ENCODE assay signal across 1 cellular context in the genomic region with DNA sequence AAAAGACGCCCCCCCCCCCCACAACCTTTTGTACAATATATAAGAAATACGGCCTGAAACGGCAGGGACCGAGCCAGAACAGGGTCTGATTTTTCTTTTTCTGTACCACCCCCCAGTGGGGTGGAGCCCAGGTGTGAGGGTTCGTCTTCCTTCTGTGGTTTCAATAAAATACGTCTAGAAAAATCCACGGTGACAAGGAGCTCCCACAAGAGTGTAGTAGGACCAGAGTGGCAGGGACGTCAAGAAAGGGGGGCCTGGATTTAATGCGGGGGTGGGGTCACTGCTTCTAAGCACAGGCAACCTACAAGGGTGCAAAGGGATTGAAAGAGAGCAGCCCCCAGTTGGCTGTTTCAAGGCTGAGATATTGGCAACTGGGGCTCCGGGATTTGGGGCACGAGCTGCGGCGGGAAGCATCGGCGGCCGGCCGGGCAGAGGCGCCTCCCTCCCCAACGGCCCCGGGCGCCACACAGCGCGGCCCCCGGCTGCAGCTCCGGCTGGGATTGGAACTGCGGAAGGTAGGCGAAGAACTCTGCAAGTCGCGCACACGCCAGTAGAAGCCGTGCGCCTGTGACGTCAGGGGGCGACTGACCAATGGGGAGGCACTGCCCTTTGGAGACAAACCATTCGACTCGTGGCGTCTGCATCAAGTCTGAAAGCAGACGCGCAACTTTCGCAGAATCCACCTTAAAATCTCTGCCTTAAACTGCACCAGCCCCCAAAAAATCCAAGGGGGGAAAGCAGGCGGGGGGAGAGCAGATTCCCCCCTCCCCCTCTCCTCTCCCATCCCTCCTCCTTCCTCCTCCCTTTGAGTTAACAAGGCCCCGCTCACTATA.
TF ChIP-seq lines count a peak whose summit lies in the region.

A gene (plus strand): TSS at position 623 of the 833 bp plus-strand sequence. CDS start 425 bp downstream, outside the sequence.

TF ChIP-seq in HepG2, 621 proteins besides CTCF, POLR2A, EP300 and RAD21 (continued from another document and continues in another):
- TF ChIP-seq, protein P1, sequence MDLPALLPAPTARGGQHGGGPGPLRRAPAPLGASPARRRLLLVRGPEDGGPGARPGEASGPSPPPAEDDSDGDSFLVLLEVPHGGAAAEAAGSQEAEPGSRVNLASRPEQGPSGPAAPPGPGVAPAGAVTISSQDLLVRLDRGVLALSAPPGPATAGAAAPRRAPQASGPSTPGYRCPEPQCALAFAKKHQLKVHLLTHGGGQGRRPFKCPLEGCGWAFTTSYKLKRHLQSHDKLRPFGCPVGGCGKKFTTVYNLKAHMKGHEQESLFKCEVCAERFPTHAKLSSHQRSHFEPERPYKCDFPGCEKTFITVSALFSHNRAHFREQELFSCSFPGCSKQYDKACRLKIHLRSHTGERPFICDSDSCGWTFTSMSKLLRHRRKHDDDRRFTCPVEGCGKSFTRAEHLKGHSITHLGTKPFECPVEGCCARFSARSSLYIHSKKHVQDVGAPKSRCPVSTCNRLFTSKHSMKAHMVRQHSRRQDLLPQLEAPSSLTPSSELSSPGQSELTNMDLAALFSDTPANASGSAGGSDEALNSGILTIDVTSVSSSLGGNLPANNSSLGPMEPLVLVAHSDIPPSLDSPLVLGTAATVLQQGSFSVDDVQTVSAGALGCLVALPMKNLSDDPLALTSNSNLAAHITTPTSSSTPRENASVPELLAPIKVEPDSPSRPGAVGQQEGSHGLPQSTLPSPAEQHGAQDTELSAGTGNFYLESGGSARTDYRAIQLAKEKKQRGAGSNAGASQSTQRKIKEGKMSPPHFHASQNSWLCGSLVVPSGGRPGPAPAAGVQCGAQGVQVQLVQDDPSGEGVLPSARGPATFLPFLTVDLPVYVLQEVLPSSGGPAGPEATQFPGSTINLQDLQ (CRISPR knock-in tag; IDR thresholded peaks at IDR 0.05): no peak
- TF ChIP-seq, protein P2, sequence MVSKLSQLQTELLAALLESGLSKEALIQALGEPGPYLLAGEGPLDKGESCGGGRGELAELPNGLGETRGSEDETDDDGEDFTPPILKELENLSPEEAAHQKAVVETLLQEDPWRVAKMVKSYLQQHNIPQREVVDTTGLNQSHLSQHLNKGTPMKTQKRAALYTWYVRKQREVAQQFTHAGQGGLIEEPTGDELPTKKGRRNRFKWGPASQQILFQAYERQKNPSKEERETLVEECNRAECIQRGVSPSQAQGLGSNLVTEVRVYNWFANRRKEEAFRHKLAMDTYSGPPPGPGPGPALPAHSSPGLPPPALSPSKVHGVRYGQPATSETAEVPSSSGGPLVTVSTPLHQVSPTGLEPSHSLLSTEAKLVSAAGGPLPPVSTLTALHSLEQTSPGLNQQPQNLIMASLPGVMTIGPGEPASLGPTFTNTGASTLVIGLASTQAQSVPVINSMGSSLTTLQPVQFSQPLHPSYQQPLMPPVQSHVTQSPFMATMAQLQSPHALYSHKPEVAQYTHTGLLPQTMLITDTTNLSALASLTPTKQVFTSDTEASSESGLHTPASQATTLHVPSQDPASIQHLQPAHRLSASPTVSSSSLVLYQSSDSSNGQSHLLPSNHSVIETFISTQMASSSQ (IDR thresholded peaks at IDR 0.05; ENCODE audit: low read depth): no peak
- TF ChIP-seq, protein P2 (CRISPR knock-in tag; IDR thresholded peaks at IDR 0.05; ENCODE audit: borderline replicate concordance): no peak; the same call in 1 of the 2 replicates
- TF ChIP-seq TBX3 (IDR thresholded peaks at IDR 0.05; ENCODE audit: borderline replicate concordance) (no peak), ZNF501 (CRISPR knock-in tag; IDR thresholded peaks at IDR 0.05) (peak; percentile 74), CHD4 (IDR thresholded peaks at IDR 0.05; ENCODE audit: borderline replicate concordance, low read length) (no peak), SP2 (CRISPR knock-in tag; IDR thresholded peaks at IDR 0.05) (no peak), THYN1 (CRISPR knock-in tag; IDR thresholded peaks at IDR 0.05; ENCODE audit: borderline replicate concordance, low read depth) (no peak), ZNF768 (CRISPR knock-in tag; IDR thresholded peaks at IDR 0.05) (peak; percentile 75; the same call in 1 of the 2 replicates), ZNF337 (CRISPR knock-in tag; IDR thresholded peaks at IDR 0.05; ENCODE audit: borderline replicate concordance, low read depth) (no peak), ZNF333 (CRISPR knock-in tag; IDR thresholded peaks at IDR 0.05; ENCODE audit: borderline replicate concordance) (no peak), ZFP37 (CRISPR knock-in tag; IDR thresholded peaks at IDR 0.05; ENCODE audit: borderline replicate concordance) (no peak), RARA (CRISPR knock-in tag; IDR thresholded peaks at IDR 0.05) (peak; percentile 42; the same call in 1 of the 2 replicates), MED1 (CRISPR knock-in tag; IDR thresholded peaks at IDR 0.05) (peak; percentile 58), ZKSCAN1 (IDR thresholded peaks at IDR 0.05; ENCODE audit: low read length) (no peak), SYNCRIP (IDR thresholded peaks at IDR 0.05; ENCODE audit: insufficient read depth, low read depth, low read length) (no peak), MLLT10 (CRISPR knock-in tag; IDR thresholded peaks at IDR 0.05) (no peak), CHD2 (IDR thresholded peaks at IDR 0.05; ENCODE audit: low read depth, low read length) (peak; percentile 35; the same call in 1 of the 2 replicates), ZNF33B (CRISPR knock-in tag; IDR thresholded peaks at IDR 0.05) (0 out of 2 replicates have a peak, but pooled peaks have one; percentile 57), KAT8 (CRISPR knock-in tag; IDR thresholded peaks at IDR 0.05) (0 out of 2 replicates have a peak, but pooled peaks have one; percentile 49), TAF15 (IDR thresholded peaks at IDR 0.05; ENCODE audit: low read depth, low read length, poor library complexity, severe bottlenecking) (no peak), MIXL1 (CRISPR knock-in tag; IDR thresholded peaks at IDR 0.05) (0 out of 2 replicates have a peak, but pooled peaks have one; percentile 22), ZNF878 (CRISPR knock-in tag; IDR thresholded peaks at IDR 0.05) (no peak), ZNF24 (IDR thresholded peaks at IDR 0.05) (no peak), ZNF670 (CRISPR knock-in tag; IDR thresholded peaks at IDR 0.05; ENCODE audit: borderline replicate concordance) (no peak), JARID2 (CRISPR knock-in tag; IDR thresholded peaks at IDR 0.05; ENCODE audit: insufficient replicate concordance) (no peak), MXI1 (IDR thresholded peaks at IDR 0.05; ENCODE audit: borderline replicate concordance, low read depth, low read length) (no peak; the same call in 2 of the 3 replicates), ZNF660 (CRISPR knock-in tag; IDR thresholded peaks at IDR 0.05; ENCODE audit: borderline replicate concordance, low read depth) (no peak), JUNB (CRISPR knock-in tag; IDR thresholded peaks at IDR 0.05; ENCODE audit: borderline replicate concordance) (no peak), ZNF790 (CRISPR knock-in tag; IDR thresholded peaks at IDR 0.05; ENCODE audit: borderline replicate concordance) (no peak), ZZZ3 (CRISPR knock-in tag; IDR thresholded peaks at IDR 0.05; ENCODE audit: borderline replicate concordance) (no peak), NONO (IDR thresholded peaks at IDR 0.05) (no peak), NONO (CRISPR knock-in tag; conservative IDR thresholded peaks at IDR 0.05) (peak; percentile 40)
- TF ChIP-seq, protein P3, sequence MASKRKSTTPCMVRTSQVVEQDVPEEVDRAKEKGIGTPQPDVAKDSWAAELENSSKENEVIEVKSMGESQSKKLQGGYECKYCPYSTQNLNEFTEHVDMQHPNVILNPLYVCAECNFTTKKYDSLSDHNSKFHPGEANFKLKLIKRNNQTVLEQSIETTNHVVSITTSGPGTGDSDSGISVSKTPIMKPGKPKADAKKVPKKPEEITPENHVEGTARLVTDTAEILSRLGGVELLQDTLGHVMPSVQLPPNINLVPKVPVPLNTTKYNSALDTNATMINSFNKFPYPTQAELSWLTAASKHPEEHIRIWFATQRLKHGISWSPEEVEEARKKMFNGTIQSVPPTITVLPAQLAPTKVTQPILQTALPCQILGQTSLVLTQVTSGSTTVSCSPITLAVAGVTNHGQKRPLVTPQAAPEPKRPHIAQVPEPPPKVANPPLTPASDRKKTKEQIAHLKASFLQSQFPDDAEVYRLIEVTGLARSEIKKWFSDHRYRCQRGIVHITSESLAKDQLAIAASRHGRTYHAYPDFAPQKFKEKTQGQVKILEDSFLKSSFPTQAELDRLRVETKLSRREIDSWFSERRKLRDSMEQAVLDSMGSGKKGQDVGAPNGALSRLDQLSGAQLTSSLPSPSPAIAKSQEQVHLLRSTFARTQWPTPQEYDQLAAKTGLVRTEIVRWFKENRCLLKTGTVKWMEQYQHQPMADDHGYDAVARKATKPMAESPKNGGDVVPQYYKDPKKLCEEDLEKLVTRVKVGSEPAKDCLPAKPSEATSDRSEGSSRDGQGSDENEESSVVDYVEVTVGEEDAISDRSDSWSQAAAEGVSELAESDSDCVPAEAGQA (IDR thresholded peaks at IDR 0.05; ENCODE audit: low read depth): peak; percentile 82; the same call in 1 of the 2 replicates
- TF ChIP-seq, protein P3 (CRISPR knock-in tag; IDR thresholded peaks at IDR 0.05; ENCODE audit: borderline replicate concordance): no peak
- TF ChIP-seq, protein P4, sequence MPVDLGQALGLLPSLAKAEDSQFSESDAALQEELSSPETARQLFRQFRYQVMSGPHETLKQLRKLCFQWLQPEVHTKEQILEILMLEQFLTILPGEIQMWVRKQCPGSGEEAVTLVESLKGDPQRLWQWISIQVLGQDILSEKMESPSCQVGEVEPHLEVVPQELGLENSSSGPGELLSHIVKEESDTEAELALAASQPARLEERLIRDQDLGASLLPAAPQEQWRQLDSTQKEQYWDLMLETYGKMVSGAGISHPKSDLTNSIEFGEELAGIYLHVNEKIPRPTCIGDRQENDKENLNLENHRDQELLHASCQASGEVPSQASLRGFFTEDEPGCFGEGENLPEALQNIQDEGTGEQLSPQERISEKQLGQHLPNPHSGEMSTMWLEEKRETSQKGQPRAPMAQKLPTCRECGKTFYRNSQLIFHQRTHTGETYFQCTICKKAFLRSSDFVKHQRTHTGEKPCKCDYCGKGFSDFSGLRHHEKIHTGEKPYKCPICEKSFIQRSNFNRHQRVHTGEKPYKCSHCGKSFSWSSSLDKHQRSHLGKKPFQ (CRISPR knock-in tag; IDR thresholded peaks at IDR 0.05; ENCODE audit: insufficient replicate concordance): no peak
- TF ChIP-seq, protein P5, sequence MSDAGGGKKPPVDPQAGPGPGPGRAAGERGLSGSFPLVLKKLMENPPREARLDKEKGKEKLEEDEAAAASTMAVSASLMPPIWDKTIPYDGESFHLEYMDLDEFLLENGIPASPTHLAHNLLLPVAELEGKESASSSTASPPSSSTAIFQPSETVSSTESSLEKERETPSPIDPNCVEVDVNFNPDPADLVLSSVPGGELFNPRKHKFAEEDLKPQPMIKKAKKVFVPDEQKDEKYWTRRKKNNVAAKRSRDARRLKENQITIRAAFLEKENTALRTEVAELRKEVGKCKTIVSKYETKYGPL (CRISPR knock-in tag; IDR thresholded peaks at IDR 0.05): no peak
- TF ChIP-seq, protein P6, sequence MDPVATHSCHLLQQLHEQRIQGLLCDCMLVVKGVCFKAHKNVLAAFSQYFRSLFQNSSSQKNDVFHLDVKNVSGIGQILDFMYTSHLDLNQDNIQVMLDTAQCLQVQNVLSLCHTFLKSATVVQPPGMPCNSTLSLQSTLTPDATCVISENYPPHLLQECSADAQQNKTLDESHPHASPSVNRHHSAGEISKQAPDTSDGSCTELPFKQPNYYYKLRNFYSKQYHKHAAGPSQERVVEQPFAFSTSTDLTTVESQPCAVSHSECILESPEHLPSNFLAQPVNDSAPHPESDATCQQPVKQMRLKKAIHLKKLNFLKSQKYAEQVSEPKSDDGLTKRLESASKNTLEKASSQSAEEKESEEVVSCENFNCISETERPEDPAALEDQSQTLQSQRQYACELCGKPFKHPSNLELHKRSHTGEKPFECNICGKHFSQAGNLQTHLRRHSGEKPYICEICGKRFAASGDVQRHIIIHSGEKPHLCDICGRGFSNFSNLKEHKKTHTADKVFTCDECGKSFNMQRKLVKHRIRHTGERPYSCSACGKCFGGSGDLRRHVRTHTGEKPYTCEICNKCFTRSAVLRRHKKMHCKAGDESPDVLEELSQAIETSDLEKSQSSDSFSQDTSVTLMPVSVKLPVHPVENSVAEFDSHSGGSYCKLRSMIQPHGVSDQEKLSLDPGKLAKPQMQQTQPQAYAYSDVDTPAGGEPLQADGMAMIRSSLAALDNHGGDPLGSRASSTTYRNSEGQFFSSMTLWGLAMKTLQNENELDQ (CRISPR knock-in tag; IDR thresholded peaks at IDR 0.05; ENCODE audit: borderline replicate concordance): no peak
